In genomic region chr4:102064747-102065442, GRCh38 we compare ENCODE assay signal across 18 cellular contexts.
"Had no signal": no experiment of that assay in that cellular context is flagged by ENCODE, and none has a peak within 500 bp of the region (broad histone marks: within the 10 kb centered on the region; RNA-seq: fewer than 3 reads in every experiment).

No MANE protein-coding gene starts in this region.

- DNase-seq: activated CD4-positive, alpha-beta T cell treated with anti-CD3 and anti-CD28 coated beads, Interleukin-2, amount 10 ng/mL, durations not matched to agents 24 days and 14 days; activated CD8-positive, alpha-beta memory T cell treated with anti-CD3 and anti-CD28 coated beads, Interleukin-2, amount 10 ng/mL, durations not matched to agents 7 days and 5 days; activated CD8-positive, alpha-beta T cell treated with anti-CD3 and anti-CD28 coated beads for 36 hours; activated T-cell treated with anti-CD3 and anti-CD28 coated beads for 4 hours; adrenal gland; cerebellar nuclear complex; foreskin fibroblast; left ventricle myocardium superior; posterior cingulate gyrus; sigmoid colon; stimulated activated CD4-positive, alpha-beta T cell treated with anti-CD3 and anti-CD28 coated beads, Interleukin-4, amount 100 ng/mL, for 24 hours; stimulated activated naive CD8-positive, alpha-beta T cell treated with anti-CD3 and anti-CD28 coated beads, Interleukin-15, amount 100 ng/mL, for 72 hours; SW 1271; T-helper 17 cell; tibial artery had no signal

- H3K36me3 ChIP-seq: adrenal gland, sigmoid colon, tibial artery had no signal

- H3K4me1 ChIP-seq: adrenal gland, sigmoid colon, tibial artery had no signal

- H3K27me3 ChIP-seq: adrenal gland, sigmoid colon, tibial artery had no signal

- H3K27ac ChIP-seq: adrenal gland, coronary artery, sigmoid colon, SK-N-MC, tibial artery had no signal

- H3K9me3 ChIP-seq: adrenal gland, tibial artery had no signal

- ATAC-seq: activated CD8-positive, alpha-beta memory T cell treated with anti-CD3 and anti-CD28 coated beads, Interleukin-2, amount 10 ng/mL, durations not matched to agents 7 days and 5 days; activated CD8-positive, alpha-beta T cell treated with anti-CD3 and anti-CD28 coated beads for 36 hours; left ventricle myocardium superior; stimulated activated naive CD8-positive, alpha-beta T cell treated with anti-CD3 and anti-CD28 coated beads, Interleukin-15, amount 100 ng/mL, for 72 hours; T-helper 17 cell had no signal

- FAIRE-seq: astrocyte had no signal

- H3K4me3 ChIP-seq: adrenal gland, coronary artery, sigmoid colon, SK-N-MC, tibial artery had no signal
